In the genomic region with DNA sequence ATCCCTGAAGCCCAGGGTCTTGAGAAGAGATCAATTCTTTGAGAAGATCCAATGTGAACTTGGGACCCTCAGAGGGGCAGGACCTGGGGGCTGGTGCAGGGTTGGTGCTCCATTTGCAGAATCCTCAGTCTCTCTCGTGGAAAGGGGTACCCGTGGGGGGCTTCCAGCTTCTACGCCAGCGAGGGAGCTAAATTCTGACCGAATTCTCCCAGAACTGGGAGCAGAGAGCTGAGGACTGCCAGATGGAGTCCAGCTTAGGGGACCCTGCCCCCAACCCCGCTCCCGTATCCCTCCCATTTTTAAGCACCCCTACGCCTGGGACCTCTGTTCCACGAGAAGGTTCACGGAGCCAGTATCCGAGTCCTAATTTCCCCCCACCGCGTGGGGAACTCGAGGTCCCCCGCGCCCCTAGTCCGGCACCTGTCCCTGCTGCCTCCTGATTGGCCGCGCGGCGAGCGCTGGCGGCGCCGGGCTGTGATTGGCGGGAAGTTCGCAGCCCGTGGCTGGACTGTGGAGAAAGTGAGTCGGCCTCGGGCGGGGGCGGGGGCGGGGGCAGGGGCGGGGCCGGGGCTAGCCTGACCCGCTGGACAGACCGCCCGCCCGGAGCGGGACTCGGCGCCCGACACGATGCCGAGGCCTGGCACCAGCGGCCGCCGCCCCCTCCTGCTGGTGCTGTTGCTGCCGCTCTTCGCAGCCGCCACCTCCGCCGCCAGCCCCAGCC, we compare ENCODE assay signal across 8 cellular contexts. TPM values are rescaled to one million over a fixed set of nuclear protein-coding genes. Genes with fewer than 3 reads are reported as not detected.
A peak's percentile ranks its signal among the peaks of the same experiment; 100 is the strongest.
DNase-seq lines count a peak whose midpoint lies in the region; ATAC-seq and TF ChIP-seq lines count a peak whose summit lies in the region.

No MANE protein-coding gene starts in this region.

- in situ Hi-C loops in T47D (cut with HindIII; ENCODE audit: low pct_unique_long_range_greater_than_20kb, low sequenced_read_pairs) (no loop called here), KBM-7 (cut with MboI; ENCODE audit: low pct_unique_long_range_greater_than_20kb, low sequenced_read_pairs) (no loop called here)

- no peaks in the 10 kb centered on the region for H3K9me3 ChIP-seq in lung (ENCODE audit: control insufficient read depth in 2 of 2, insufficient read depth in 1 of 2, low read length in 1 of 2)

- H3K27ac ChIP-seq in lung (ENCODE audit: low read depth in 1 of 2, low read length in 1 of 2) = no peak overlapping the region

- no peaks in the 10 kb centered on the region for H3K36me3 ChIP-seq in BJ (ENCODE audit: control insufficient read depth, insufficient read depth, low read length)
- H3K36me3 ChIP-seq in lung (ENCODE audit: control insufficient read depth in 2 of 2, insufficient read depth in 2 of 2, low read length in 2 of 2) = no peaks in the 10 kb centered on the region

- 0 out of 2 replicates have a peak, but pooled peaks cover 2% of the 10 kb centered on the region for H3K27me3 ChIP-seq in BJ (ENCODE audit: control insufficient read depth, insufficient read depth, low read length)
- no peaks in the 10 kb centered on the region for H3K27me3 ChIP-seq in lung (ENCODE audit: control insufficient read depth, insufficient read depth)

- WGBS in lung, 2 donors = 6 to 10% methylated on average over 32 to 53 of the region's 53 CpGs

- CTCF ChIA-PET in BJ (lab: Yijun Ruan, JAX) = interaction anchor here (0.6 to 2.9 kb wide), 3 partner anchors 19 to 292 kb away, joined by 3 to 16 read pairs (median 4); no protein-coding TSS in a partner anchor

- no peak for TF ChIP-seq CTCF in BJ (IDR thresholded peaks at IDR 0.05; ENCODE audit: insufficient read depth, low read depth, low read length)
- TF ChIP-seq CTCF in lung (IDR thresholded peaks at IDR 0.05; ENCODE audit: control extremely low read depth, extremely low read depth) = no peak

- DNase-seq in BJ (ENCODE audit: low read depth) (no peak), HuH-7 (ENCODE audit: low spot score) (peak; percentile 79), T47D (ENCODE audit: low read depth in 1 of 2, low spot score in 1 of 2) (peak; percentile 61 to 77), lung (ENCODE audit: low spot score) (peak; percentile 48), KBM-7 (no peak), pons (ENCODE audit: low spot score) (no peak), NCI-H1048 (lab: John Stamatoyannopoulos, UW) (no peak)

- H3K4me3 ChIP-seq in BJ (ENCODE audit: low read depth, low read length) = peak overlapping the region; percentile 37
- H3K4me3 ChIP-seq in lung = no peak overlapping the region

- peaks cover 4 to 5% of the 10 kb centered on the region in 2 donors for H3K4me1 ChIP-seq in lung (ENCODE audit: control insufficient read depth in 2 of 2, insufficient read depth in 2 of 2, low read length in 2 of 2)

- POLR2A ChIA-PET in BJ (lab: Charles Lee) = no interaction called here

- ATAC-seq in lung (ENCODE audit: insufficient read depth, low FRiP score) (no peak), GM19395 (IDR thresholded peaks at IDR 0.05; ENCODE audit: unreplicated experiment) (no peak)

RNA-seq across cellular contexts. Expression of gene LTBP4, which starts 4.4 kb away (rescaled TPM):
- 8.9 and 14.5 TPM in 2 replicates for polyA plus RNA-seq in BJ (2011; rRNA removed)
- polyA minus RNA-seq in BJ (2011; rRNA and poly(A)+ RNA removed) = 10.4 and 20.3 TPM in 2 replicates
- 100 to 1,000 TPM; 203 to 290 TPM for total RNA-seq in lung
- polyA plus RNA-seq in lung = 10 to 100 TPM; 73.0 to 99.4 TPM

RNA-seq across cellular contexts. Expression of gene SHKBP1, which starts 20.1 kb away (rescaled TPM):
- 35.5 and 59.0 TPM in 2 replicates for polyA plus RNA-seq in BJ (2011; rRNA removed)
- polyA minus RNA-seq in BJ (2011; rRNA and poly(A)+ RNA removed) = 46.6 and 74.8 TPM in 2 replicates
- 100 to 1,000 TPM in 1 of 2 donors, 10 to 100 TPM in 1; 21.1 to 105 TPM for total RNA-seq in lung
- 100 to 1,000 TPM in 1 of 2 donors, 10 to 100 TPM in 1; 89.0 to 191 TPM for polyA plus RNA-seq in lung

Comparison
In these comparisons a context has a peak if more than half of its experiments do, and no peak if none do; other contexts are left out.
1. DNase-seq: peak in HuH-7 (single experiment), T47D (2 of 2) and lung (single experiment); none in BJ (single experiment), KBM-7 (single experiment), pons (single experiment) and NCI-H1048 (single experiment).